In the genomic region with DNA sequence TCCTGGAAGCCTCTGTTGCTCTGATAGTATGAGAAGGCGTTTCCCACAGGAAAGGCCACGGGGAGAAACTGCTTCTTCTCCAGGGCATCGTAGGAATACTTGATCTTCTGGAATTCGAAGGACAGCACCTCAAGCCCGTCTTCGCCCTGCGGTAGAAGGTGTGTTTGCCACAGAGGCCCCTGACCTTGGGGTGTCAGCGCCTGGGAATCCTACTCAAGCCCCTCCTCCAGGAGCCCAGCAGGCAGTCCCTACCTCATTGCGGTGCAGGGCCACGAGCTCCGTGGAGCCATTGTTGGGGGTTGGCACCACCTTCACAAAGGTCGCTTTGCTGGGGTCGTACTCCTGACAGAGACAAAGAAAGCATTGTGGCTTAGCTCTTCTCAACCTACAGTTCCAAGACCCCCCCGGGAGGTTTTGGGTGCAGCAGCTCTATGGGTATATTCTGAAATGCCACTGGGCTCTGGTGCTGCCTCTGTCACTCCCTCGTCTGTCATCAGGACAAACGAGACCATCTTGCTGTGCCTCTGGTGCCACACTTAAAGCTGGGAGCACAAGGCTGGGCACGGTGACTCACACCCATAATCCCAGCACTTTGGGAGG, we compare ENCODE assay signal across 19 cellular contexts. TPM values are rescaled to one million over a fixed set of nuclear protein-coding genes. Genes with fewer than 3 reads are reported as not detected.
DNase-seq lines count a peak whose midpoint lies in the region; ATAC-seq, FAIRE-seq and TF ChIP-seq lines count a peak whose summit lies in the region.
"Had no signal": no experiment of that assay in that cellular context is flagged by ENCODE, and none has a peak within 500 bp of the region (broad histone marks: within the 10 kb centered on the region; RNA-seq: fewer than 3 reads in every experiment).

No MANE protein-coding gene starts in this region.

- CTCF ChIA-PET in activated B cell treated with CpG ODN at 0.5 μM for 24 hours (lab: Charles Lee) = interaction anchor here (1.5 kb wide), 1 partner anchor 16 kb away, joined by 4 read pairs; the partner anchor contains the start of gene GMIP
- CTCF ChIA-PET in naive thymus-derived CD4-positive, alpha-beta T cell (lab: Charles Lee) = no interaction called here

- TF ChIP-seq CTCF in activated B cell treated with CpG ODN at 0.5 μM for 24 hours (IDR thresholded peaks at IDR 0.05) (no peak), kidney (IDR thresholded peaks at IDR 0.05; ENCODE audit: borderline replicate concordance, extremely low read depth, insufficient read depth) (no peak), psoas muscle (IDR thresholded peaks at IDR 0.05) (no peak)

- H3K27ac ChIP-seq in kidney (ENCODE audit: low read depth in 2 of 2, low read length in 2 of 2) (no peak overlapping the region), psoas muscle (no peak overlapping the region)
- no peak overlapping the region for H3K27ac ChIP-seq in naive thymus-derived CD4-positive, alpha-beta T cell (ENCODE audit: low read depth, low read length)

- H3K9me3 Mint-ChIP-seq in activated naive CD8-positive, alpha-beta T cell treated with anti-CD3 and anti-CD28 coated beads for 36 hours = no peaks in the 10 kb centered on the region
- H3K9me3 Mint-ChIP-seq in activated naive CD8-positive, alpha-beta T cell treated with anti-CD3 and anti-CD28 coated beads, Interleukin-2, amount 50 U/mL, for 24 hours = no peaks in the 10 kb centered on the region
- no peaks in the 10 kb centered on the region for H3K9me3 Mint-ChIP-seq in activated B cell treated with CpG ODN at 0.5 μM for 24 hours
- no peaks in the 10 kb centered on the region for H3K9me3 Mint-ChIP-seq in stimulated activated memory B cell treated with anti-CD40 and anti-IgM and Interleukin-4, amounts not matched to agents 10 μg/mL and 1 μg/mL and 100 μg/mL, for 72 hours
- H3K9me3 Mint-ChIP-seq in naive thymus-derived CD4-positive, alpha-beta T cell = no peaks in the 10 kb centered on the region
- H3K9me3 Mint-ChIP-seq: HFFc6 had no signal

- no peaks in the 10 kb centered on the region for H3K27me3 ChIP-seq in psoas muscle (ENCODE audit: insufficient read depth in 3 of 3, low read length in 2 of 3)
- H3K27me3 ChIP-seq in naive thymus-derived CD4-positive, alpha-beta T cell (ENCODE audit: control insufficient read depth in 2 of 2, insufficient read depth in 2 of 2, low read length in 2 of 2) = no peaks in the 10 kb centered on the region
- H3K27me3 ChIP-seq: MG63 had no signal

- H3K36me3 ChIP-seq in kidney (ENCODE audit: control insufficient read depth in 1 of 2, insufficient read depth in 2 of 2, low read length in 2 of 2) (peaks cover 27 to 38% of the 10 kb centered on the region in 2 donors), psoas muscle (ENCODE audit: insufficient read depth in 1 of 2, low read depth in 1 of 2) (peaks cover 8 to 58% of the 10 kb centered on the region in 2 donors)
- peaks cover 17 to 66% (median 25%) of the 10 kb centered on the region in 3 experiments for H3K36me3 ChIP-seq in naive thymus-derived CD4-positive, alpha-beta T cell (ENCODE audit: control insufficient read depth in 2 of 3, insufficient read depth in 3 of 3, low read length in 3 of 3)

- no peaks in the 10 kb centered on the region for H3K27me3 Mint-ChIP-seq in activated naive CD8-positive, alpha-beta T cell treated with anti-CD3 and anti-CD28 coated beads for 36 hours
- no peaks in the 10 kb centered on the region for H3K27me3 Mint-ChIP-seq in activated naive CD8-positive, alpha-beta T cell treated with anti-CD3 and anti-CD28 coated beads, Interleukin-2, amount 50 U/mL, for 24 hours
- H3K27me3 Mint-ChIP-seq in activated B cell treated with CpG ODN at 0.5 μM for 24 hours = no peaks in the 10 kb centered on the region
- H3K27me3 Mint-ChIP-seq in stimulated activated memory B cell treated with anti-CD40 and anti-IgM and Interleukin-4, amounts not matched to agents 10 μg/mL and 1 μg/mL and 100 μg/mL, for 72 hours = no peaks in the 10 kb centered on the region
- H3K27me3 Mint-ChIP-seq in naive thymus-derived CD4-positive, alpha-beta T cell = no peaks in the 10 kb centered on the region

- peaks cover 38% of the 10 kb centered on the region for H3K36me3 Mint-ChIP-seq in activated naive CD8-positive, alpha-beta T cell treated with anti-CD3 and anti-CD28 coated beads for 36 hours
- H3K36me3 Mint-ChIP-seq in activated naive CD8-positive, alpha-beta T cell treated with anti-CD3 and anti-CD28 coated beads, Interleukin-2, amount 50 U/mL, for 24 hours (ENCODE audit: low read depth) = peaks cover 38% of the 10 kb centered on the region
- peaks cover 66% of the 10 kb centered on the region for H3K36me3 Mint-ChIP-seq in activated B cell treated with CpG ODN at 0.5 μM for 24 hours (ENCODE audit: low read depth)
- peaks cover 41% of the 10 kb centered on the region for H3K36me3 Mint-ChIP-seq in stimulated activated memory B cell treated with anti-CD40 and anti-IgM and Interleukin-4, amounts not matched to agents 10 μg/mL and 1 μg/mL and 100 μg/mL, for 72 hours
- H3K36me3 Mint-ChIP-seq in naive thymus-derived CD4-positive, alpha-beta T cell = peaks cover 0 to 41% (median 11%) of the 10 kb centered on the region in 5 donors

- DNase-seq in activated naive CD8-positive, alpha-beta T cell treated with anti-CD3 and anti-CD28 coated beads for 36 hours = no peak
- no peak for DNase-seq in activated naive CD8-positive, alpha-beta T cell treated with anti-CD3 and anti-CD28 coated beads, Interleukin-2, amount 50 U/mL, for 24 hours
- DNase-seq in activated B cell treated with CpG ODN at 0.5 μM for 24 hours (no peak), kidney (peak; percentile 56), psoas muscle (no peak)
- no peak for DNase-seq in naive thymus-derived CD4-positive, alpha-beta T cell
- DNase-seq: C1 segment of cervical spinal cord, DMS 273 treated with DMSO at 0.1 percent for 48 hours, GF-D8, HFFc6, MG63, NCI-H1092, NCI-H146, NCI-H2081 treated with DMSO at 0.1 percent for 48 hours, NCI-H510A treated with DMSO at 0.1 percent for 48 hours had no signal

- H3K4me3 Mint-ChIP-seq in activated naive CD8-positive, alpha-beta T cell treated with anti-CD3 and anti-CD28 coated beads for 36 hours = no peak overlapping the region
- no peak overlapping the region for H3K4me3 Mint-ChIP-seq in activated naive CD8-positive, alpha-beta T cell treated with anti-CD3 and anti-CD28 coated beads, Interleukin-2, amount 50 U/mL, for 24 hours
- no peak overlapping the region for H3K4me3 Mint-ChIP-seq in activated B cell treated with CpG ODN at 0.5 μM for 24 hours
- H3K4me3 Mint-ChIP-seq in stimulated activated memory B cell treated with anti-CD40 and anti-IgM and Interleukin-4, amounts not matched to agents 10 μg/mL and 1 μg/mL and 100 μg/mL, for 72 hours = no peak overlapping the region
- peak overlapping the region in 1 of 10 donors; percentile 45 for H3K4me3 Mint-ChIP-seq in naive thymus-derived CD4-positive, alpha-beta T cell
- H3K4me3 Mint-ChIP-seq: HFFc6 had no signal

- WGBS in psoas muscle, 3 donors = 84 to 86% (median 86%) methylated on average over 17 of the region's 17 CpGs

- H3K4me1 ChIP-seq in kidney (ENCODE audit: control insufficient read depth in 1 of 2, insufficient read depth in 1 of 2, low read depth in 1 of 2, low read length in 2 of 2) (peaks cover 7 to 17% of the 10 kb centered on the region in 2 donors), psoas muscle (peaks cover 14% of the 10 kb centered on the region)
- H3K4me1 ChIP-seq in naive thymus-derived CD4-positive, alpha-beta T cell (ENCODE audit: control insufficient read depth in 2 of 2, insufficient read depth in 2 of 2, low read length in 2 of 2) = peaks cover 17 to 23% of the 10 kb centered on the region in 2 donors

- no peak overlapping the region for H3K4me3 ChIP-seq in kidney (ENCODE audit: low read length in 2 of 2)
- H3K4me3 ChIP-seq in psoas muscle = no peak overlapping the region
- no peak overlapping the region for H3K4me3 ChIP-seq in naive thymus-derived CD4-positive, alpha-beta T cell (ENCODE audit: low read length)
- H3K4me3 ChIP-seq: MG63 had no signal

- POLR2A ChIA-PET in activated B cell treated with CpG ODN at 0.5 μM for 24 hours (lab: Charles Lee) = interaction anchor here (0.6 to 1.3 kb wide), 2 partner anchors 9 to 70 kb away, joined by 3 to 5 read pairs; partner anchors contain the start of gene ZNF101
- POLR2A ChIA-PET in naive thymus-derived CD4-positive, alpha-beta T cell (lab: Charles Lee) = interaction anchor here (0.8 to 1.1 kb wide), 3 partner anchors 16 to 165 kb away, joined by 3 to 4 read pairs (median 3); partner anchors contain the start of gene ZNF14

- no peak for ATAC-seq in activated naive CD8-positive, alpha-beta T cell treated with anti-CD3 and anti-CD28 coated beads, Interleukin-2, amount 50 U/mL, for 24 hours
- no peak for ATAC-seq in activated B cell treated with CpG ODN at 0.5 μM for 24 hours (ENCODE audit: low read depth)
- ATAC-seq in stimulated activated memory B cell treated with anti-CD40 and anti-IgM and Interleukin-4, amounts not matched to agents 10 μg/mL and 1 μg/mL and 100 μg/mL, for 72 hours = no peak
- ATAC-seq in psoas muscle = no peak
- no peak for ATAC-seq in naive thymus-derived CD4-positive, alpha-beta T cell
- no peak for ATAC-seq in GM19328 (IDR thresholded peaks at IDR 0.05; ENCODE audit: unreplicated experiment)
- ATAC-seq: HepG2, Panc1 had no signal

- H3K9me3 ChIP-seq in kidney (ENCODE audit: control insufficient read depth in 1 of 2, low read length in 2 of 2) = no peaks in the 10 kb centered on the region
- H3K9me3 ChIP-seq in psoas muscle = no peaks in the 10 kb centered on the region
- no peaks in the 10 kb centered on the region for H3K9me3 ChIP-seq in naive thymus-derived CD4-positive, alpha-beta T cell (ENCODE audit: control insufficient read depth in 2 of 3, low read length in 3 of 3)
- H3K9me3 ChIP-seq: MG63 had no signal

- intact Hi-C loops in activated B cell treated with CpG ODN at 0.5 μM for 24 hours (cut with micrococcal nuclease) = loop anchor here (10.0 kb wide), 1 partner anchor 595 kb away; the partner anchor contains the start of gene SLC25A42
- intact Hi-C loops in kidney (cut with DNase I) = no loop called here
- intact Hi-C loops in psoas muscle (cut with DNase I) = loop anchor here in 1 of 2 donors (5.0 kb wide), 1 partner anchor 118 kb away; no protein-coding TSS in a partner anchor
- intact Hi-C loops in naive thymus-derived CD4-positive, alpha-beta T cell (cut with micrococcal nuclease) = loop anchor here (5.0 to 10.0 kb wide), 5 partner anchors 252 to 905 kb away; partner anchors contain the start of genes GATAD2A (in 1 of the 2), ZNF486 (in 1 of the 2), ZNF682 (in 1 of the 2) and ZNF737 (in 1 of the 2)

- H3K9ac ChIP-seq in kidney (ENCODE audit: low read length in 2 of 2) = no peak overlapping the region

- peak overlapping the region; percentile 38 for H3K27ac Mint-ChIP-seq in activated naive CD8-positive, alpha-beta T cell treated with anti-CD3 and anti-CD28 coated beads for 36 hours
- H3K27ac Mint-ChIP-seq in activated naive CD8-positive, alpha-beta T cell treated with anti-CD3 and anti-CD28 coated beads, Interleukin-2, amount 50 U/mL, for 24 hours = no peak overlapping the region
- peak overlapping the region; percentile 63 for H3K27ac Mint-ChIP-seq in activated B cell treated with CpG ODN at 0.5 μM for 24 hours
- peak overlapping the region; percentile 87 for H3K27ac Mint-ChIP-seq in stimulated activated memory B cell treated with anti-CD40 and anti-IgM and Interleukin-4, amounts not matched to agents 10 μg/mL and 1 μg/mL and 100 μg/mL, for 72 hours
- peak overlapping the region in 1 of 9 donors; percentile 41 for H3K27ac Mint-ChIP-seq in naive thymus-derived CD4-positive, alpha-beta T cell
- H3K27ac Mint-ChIP-seq: HFFc6 had no signal

- peaks cover 23% of the 10 kb centered on the region for H3K4me1 Mint-ChIP-seq in activated naive CD8-positive, alpha-beta T cell treated with anti-CD3 and anti-CD28 coated beads for 36 hours
- peaks cover 18% of the 10 kb centered on the region for H3K4me1 Mint-ChIP-seq in activated naive CD8-positive, alpha-beta T cell treated with anti-CD3 and anti-CD28 coated beads, Interleukin-2, amount 50 U/mL, for 24 hours
- H3K4me1 Mint-ChIP-seq in activated B cell treated with CpG ODN at 0.5 μM for 24 hours = peaks cover 31% of the 10 kb centered on the region
- peaks cover 24% of the 10 kb centered on the region for H3K4me1 Mint-ChIP-seq in stimulated activated memory B cell treated with anti-CD40 and anti-IgM and Interleukin-4, amounts not matched to agents 10 μg/mL and 1 μg/mL and 100 μg/mL, for 72 hours
- H3K4me1 Mint-ChIP-seq in naive thymus-derived CD4-positive, alpha-beta T cell = peaks cover 20 to 30% (median 25%) of the 10 kb centered on the region in 7 donors

- FAIRE-seq in kidney (lab: Jason Lieb, UNC) = no peak
- FAIRE-seq: HepG2 had no signal

RNA-seq across cellular contexts. Expression of gene ATP13A1, which starts 3.7 kb away (rescaled TPM):
- total RNA-seq in activated naive CD8-positive, alpha-beta T cell treated with anti-CD3 and anti-CD28 coated beads for 36 hours = 10 to 100 TPM; 72.6 to 76.4 TPM
- total RNA-seq in activated B cell treated with CpG ODN at 0.5 μM for 24 hours (125 and 135 TPM in 2 replicates), kidney (78.1 TPM), psoas muscle (10 to 100 TPM; 17.5 to 27.5 (median 21.4) TPM)
- polyA plus RNA-seq in kidney (ENCODE audit: insufficient read depth, low read depth, low replicate concordance) (30.1 TPM), psoas muscle (10 to 100 TPM; 15.4 to 23.8 (median 20.6) TPM)
- total RNA-seq in naive thymus-derived CD4-positive, alpha-beta T cell = 100 to 1,000 TPM in 2 of 5 experiments, 10 to 100 TPM in 3; 86.5 to 138 (median 98.9) TPM
- polyA plus RNA-seq in naive thymus-derived CD4-positive, alpha-beta T cell = 10 to 100 TPM; 22.2 to 52.7 TPM

RNA-seq across cellular contexts. Expression of gene ZNF101, which starts 8.9 kb away (rescaled TPM):
- total RNA-seq in activated naive CD8-positive, alpha-beta T cell treated with anti-CD3 and anti-CD28 coated beads for 36 hours = 10 to 100 TPM; 71.8 to 73.2 TPM
- total RNA-seq in activated B cell treated with CpG ODN at 0.5 μM for 24 hours = 45.6 and 52.6 TPM in 2 replicates
- 21.2 TPM for total RNA-seq in kidney
- 10.2 TPM for polyA plus RNA-seq in kidney (ENCODE audit: insufficient read depth, low read depth, low replicate concordance)
- 1 to 10 TPM; 1.5 to 3.1 (median 1.9) TPM for total RNA-seq in psoas muscle
- 1 to 10 TPM; 2.1 to 3.8 (median 2.5) TPM for polyA plus RNA-seq in psoas muscle
- total RNA-seq in naive thymus-derived CD4-positive, alpha-beta T cell = 100 to 1,000 TPM in 2 of 5 experiments, 10 to 100 TPM in 3; 67.8 to 202 (median 74.9) TPM
- 100 to 1,000 TPM; 113 to 143 TPM for polyA plus RNA-seq in naive thymus-derived CD4-positive, alpha-beta T cell

RNA-seq across cellular contexts. Expression of gene GMIP, which starts 16.3 kb away (rescaled TPM):
- 10 to 100 TPM; 53.3 to 54.7 TPM for total RNA-seq in activated naive CD8-positive, alpha-beta T cell treated with anti-CD3 and anti-CD28 coated beads for 36 hours
- 129 and 130 TPM in 2 replicates for total RNA-seq in activated B cell treated with CpG ODN at 0.5 μM for 24 hours
- 18.8 TPM for total RNA-seq in kidney
- 3.3 TPM for polyA plus RNA-seq in kidney (ENCODE audit: insufficient read depth, low read depth, low replicate concordance)
- total RNA-seq in psoas muscle = 1 to 10 TPM; 1.4 to 2.3 (median 1.8) TPM
- polyA plus RNA-seq in psoas muscle = 1 to 10 TPM in 1 of 3 donors, under 1 TPM in 2; 0.51 to 1.1 (median 0.83) TPM
- 100 to 1,000 TPM in 3 of 5 experiments, 10 to 100 TPM in 2; 97.2 to 141 (median 109) TPM for total RNA-seq in naive thymus-derived CD4-positive, alpha-beta T cell
- polyA plus RNA-seq in naive thymus-derived CD4-positive, alpha-beta T cell = 10 to 100 TPM; 32.9 to 68.6 TPM

RNA-seq across cellular contexts. Expression of gene LPAR2, which starts 31.7 kb away (rescaled TPM):
- 10 to 100 TPM; 23.7 to 28.4 TPM for total RNA-seq in activated naive CD8-positive, alpha-beta T cell treated with anti-CD3 and anti-CD28 coated beads for 36 hours
- total RNA-seq in activated B cell treated with CpG ODN at 0.5 μM for 24 hours = 29.0 and 33.7 TPM in 2 replicates
- 10.4 TPM for total RNA-seq in kidney
- 5.6 TPM for polyA plus RNA-seq in kidney (ENCODE audit: insufficient read depth, low read depth, low replicate concordance)
- 1 to 10 TPM in 1 of 4 donors, under 1 TPM in 3; 0.42 to 1.5 (median 0.55) TPM for total RNA-seq in psoas muscle
- polyA plus RNA-seq in psoas muscle = under 1 TPM; 0.08 to 0.38 (median 0.27) TPM
- total RNA-seq in naive thymus-derived CD4-positive, alpha-beta T cell = 10 to 100 TPM; 64.4 to 91.7 (median 75.0) TPM
- polyA plus RNA-seq in naive thymus-derived CD4-positive, alpha-beta T cell = 10 to 100 TPM; 16.5 to 43.2 TPM

RNA-seq across cellular contexts. Expression of gene PBX4, which starts 41.3 kb away (rescaled TPM):
- total RNA-seq in activated naive CD8-positive, alpha-beta T cell treated with anti-CD3 and anti-CD28 coated beads for 36 hours = 1 to 10 TPM; 8.2 to 9.6 TPM
- 19.4 and 21.8 TPM in 2 replicates for total RNA-seq in activated B cell treated with CpG ODN at 0.5 μM for 24 hours
- 5.7 TPM for total RNA-seq in kidney
- polyA plus RNA-seq in kidney (ENCODE audit: insufficient read depth, low read depth, low replicate concordance) = 3.9 TPM
- total RNA-seq in psoas muscle = under 1 TPM in 1 of 4 donors, not detected in 3; 0.17 TPM
- polyA plus RNA-seq in psoas muscle = under 1 TPM in 2 of 3 donors, not detected in 1; 0.06 to 0.08 TPM
- 10 to 100 TPM; 22.6 to 42.7 (median 42.0) TPM for total RNA-seq in naive thymus-derived CD4-positive, alpha-beta T cell
- 1 to 10 TPM; 3.8 to 9.2 TPM for polyA plus RNA-seq in naive thymus-derived CD4-positive, alpha-beta T cell
- total RNA-seq: HepG2 had no signal
- polyA plus RNA-seq: HepG2 had no signal
